Comparison of ENCODE assay signal across 19 cellular contexts in genomic region chr1:32192220-32192948, GRCh38. TPM values are rescaled to one million over a fixed set of nuclear protein-coding genes. Genes with fewer than 3 reads are reported as not detected.
A peak's percentile ranks its signal among the peaks of the same experiment; 100 is the strongest.
DNase-seq lines count a peak whose midpoint lies in the region; ATAC-seq, FAIRE-seq and TF ChIP-seq lines count a peak whose summit lies in the region.
"Had no signal": no experiment of that assay in that cellular context is flagged by ENCODE, and none has a peak within 500 bp of the region (broad histone marks: within the 10 kb centered on the region; RNA-seq: fewer than 3 reads in every experiment).

No MANE protein-coding gene starts in this region.

- TF ChIP-seq RAD21 in HepG2 (CRISPR knock-in tag; IDR thresholded peaks at IDR 0.05) = no peak

- H3K4me3 ChIP-seq in HepG2 (replicated peaks in 1 of 3; ENCODE audit: insufficient read depth in 1 of 3, low read depth in 2 of 3, low read length in 3 of 3) = no peak overlapping the region
- H3K4me3 ChIP-seq in right lobe of liver = no peak overlapping the region
- no peak overlapping the region for H3K4me3 ChIP-seq in CD8-positive, alpha-beta memory T cell (ENCODE audit: low read length)
- H3K4me3 ChIP-seq: BLaER1 treated with 17β-estradiol and CSF1 and Interleukin-3, amounts not matched to agents 10 nM and 100 nM; GM23248 had no signal

- TF ChIP-seq POLR2A in HepG2 (IDR thresholded peaks at IDR 0.05; ENCODE audit: insufficient read depth in 1 of 2, low read depth in 2 of 2, low read length in 2 of 2) = no peak
- no peak for TF ChIP-seq POLR2A in right lobe of liver (IDR thresholded peaks at IDR 0.05)

- H3K9me3 ChIP-seq in HepG2 (ENCODE audit: low read length) = no peaks in the 10 kb centered on the region
- H3K9me3 ChIP-seq in right lobe of liver = no peaks in the 10 kb centered on the region
- H3K9me3 ChIP-seq in CD8-positive, alpha-beta memory T cell (ENCODE audit: low read length) = no peaks in the 10 kb centered on the region
- H3K9me3 ChIP-seq: BLaER1 treated with 17β-estradiol and CSF1 and Interleukin-3, amounts not matched to agents 10 nM and 100 nM had no signal

- no peak for FAIRE-seq in HepG2 (lab: Jason Lieb, UNC)
- FAIRE-seq: GM18507 had no signal

- H3K9me3 Mint-ChIP-seq in chondrocyte (ENCODE audit: low read depth) (no peaks in the 10 kb centered on the region), progenitor cell of endocrine pancreas (ENCODE audit: low read depth) (no peaks in the 10 kb centered on the region)
- no peaks in the 10 kb centered on the region for H3K9me3 Mint-ChIP-seq in CD8-positive, alpha-beta memory T cell
- H3K9me3 Mint-ChIP-seq: CD4-positive, CD25-positive, alpha-beta regulatory T cell; H9 had no signal

- no peak for DNase-seq in HepG2 (ENCODE audit: low spot score)
- DNase-seq in right lobe of liver = no peak
- DNase-seq in chondrocyte (ENCODE audit: low spot score) = no peak
- peak; percentile 79 for DNase-seq in posterior vena cava (ENCODE audit: low spot score)
- DNase-seq in progenitor cell of endocrine pancreas (ENCODE audit: low spot score, unreplicated experiment) = no peak
- no peak for DNase-seq in CD8-positive, alpha-beta memory T cell
- DNase-seq: ACHN; Calu3; CD4-positive, CD25-positive, alpha-beta regulatory T cell; DMS 273 treated with DMSO at 0.1 percent for 48 hours; GM23248; H9; IMR-90; KG1 had no signal

- peaks cover 2% of the 10 kb centered on the region for H3K79me2 ChIP-seq in HepG2 (ENCODE audit: insufficient read depth, low read length)

- WGBS in HepG2 (ENCODE audit: low lambda C conversion rate) = 99% methylated on average over 8 of the region's 8 CpGs
- WGBS in right lobe of liver (ENCODE audit: insufficient coverage, low coverage, low lambda C conversion rate, missing lambda C conversion rate) = 71% methylated on average over 4 of the region's 8 CpGs

- no TSS peak for BruUV-seq in HepG2 (replicated peaks; lab: Mats Ljungman, UMichigan)

- CTCF ChIA-PET in HepG2 (lab: Yijun Ruan, JAX; ENCODE audit: low intra/inter-chr PET ratio, low total read pairs) = no interaction called here
- CTCF ChIA-PET in CD8-positive, alpha-beta memory T cell (lab: Charles Lee) = interaction anchor here (1.2 to 1.4 kb wide), 2 partner anchors 9 to 98 kb away, joined by 4 read pairs; no protein-coding TSS in a partner anchor

- no peak for TF ChIP-seq EP300 in HepG2 (IDR thresholded peaks at IDR 0.05; ENCODE audit: low read depth in 2 of 2, low read length in 2 of 2)
- TF ChIP-seq EP300 in HepG2 (CRISPR knock-in tag; IDR thresholded peaks at IDR 0.05; ENCODE audit: borderline replicate concordance) = no peak

- in situ Hi-C loops in HepG2 (cut with HindIII; ENCODE audit: extremely low pct_ligation_motif_present, low pct_unique_long_range_greater_than_20kb) = no loop called here

- peak overlapping the region; percentile 71 for H3K27ac Mint-ChIP-seq in chondrocyte (ENCODE audit: unreplicated experiment)
- H3K27ac Mint-ChIP-seq in progenitor cell of endocrine pancreas = no peak overlapping the region
- H3K27ac Mint-ChIP-seq in CD8-positive, alpha-beta memory T cell = peak overlapping the region in 2 of 8 donors; percentile 4 to 88

- no peak overlapping the region for H3K27ac ChIP-seq in HepG2 (ENCODE audit: extremely low read length, insufficient read depth, low read length)
- no peak overlapping the region for H3K27ac ChIP-seq in right lobe of liver
- no peak overlapping the region for H3K27ac ChIP-seq in CD8-positive, alpha-beta memory T cell (ENCODE audit: low read depth, low read length)
- H3K27ac ChIP-seq: BLaER1 treated with 17β-estradiol and CSF1 and Interleukin-3, amounts not matched to agents 10 nM and 100 nM; GM23248 had no signal

- no peaks in the 10 kb centered on the region for H4K20me1 ChIP-seq in HepG2 (ENCODE audit: insufficient read depth, low read length)

- H3K4me3 Mint-ChIP-seq in chondrocyte (ENCODE audit: unreplicated experiment) = no peak overlapping the region
- H3K4me3 Mint-ChIP-seq in progenitor cell of endocrine pancreas (ENCODE audit: low read depth) = no peak overlapping the region
- no peak overlapping the region for H3K4me3 Mint-ChIP-seq in CD8-positive, alpha-beta memory T cell
- H3K4me3 Mint-ChIP-seq: CD4-positive, CD25-positive, alpha-beta regulatory T cell; H9 had no signal

- no peak overlapping the region for H2AFZ ChIP-seq in HepG2 (ENCODE audit: low read length)
- H2AFZ ChIP-seq: GM23248 had no signal

- H3K27me3 Mint-ChIP-seq in chondrocyte (ENCODE audit: low read depth) (no peaks in the 10 kb centered on the region), progenitor cell of endocrine pancreas (no peaks in the 10 kb centered on the region)
- H3K27me3 Mint-ChIP-seq in CD8-positive, alpha-beta memory T cell = no peaks in the 10 kb centered on the region
- H3K27me3 Mint-ChIP-seq: CD4-positive, CD25-positive, alpha-beta regulatory T cell had no signal

- no peak overlapping the region for H3K4me2 ChIP-seq in HepG2 (ENCODE audit: low read depth, low read length)
- H3K4me2 ChIP-seq: BLaER1 treated with 17β-estradiol and CSF1 and Interleukin-3, amounts not matched to agents 10 nM and 100 nM had no signal

- peaks cover 64% of the 10 kb centered on the region for H3K36me3 Mint-ChIP-seq in chondrocyte (ENCODE audit: low read depth)
- H3K36me3 Mint-ChIP-seq in progenitor cell of endocrine pancreas (ENCODE audit: insufficient read depth) = peaks cover 29% of the 10 kb centered on the region
- peaks cover 22 to 93% (median 43%) of the 10 kb centered on the region in 3 donors for H3K36me3 Mint-ChIP-seq in CD8-positive, alpha-beta memory T cell

- intact Hi-C loops in HepG2 (cut with micrococcal nuclease; ENCODE audit: unreplicated experiment) (no loop called here), right lobe of liver (cut with DNase I) (no loop called here), posterior vena cava (cut with DNase I) (no loop called here)

- ATAC-seq in HepG2 (no peak), right lobe of liver (no peak), GM21619 (IDR thresholded peaks at IDR 0.05; ENCODE audit: unreplicated experiment) (no peak)

- H3K4me1 ChIP-seq in HepG2 (ENCODE audit: insufficient read depth, low read length) = no peaks in the 10 kb centered on the region
- no peaks in the 10 kb centered on the region for H3K4me1 ChIP-seq in right lobe of liver
- H3K4me1 ChIP-seq in CD8-positive, alpha-beta memory T cell (ENCODE audit: insufficient read depth, low read length) = peaks cover 28% of the 10 kb centered on the region

- TF ChIP-seq CTCF in HepG2 (CRISPR knock-in tag; IDR thresholded peaks at IDR 0.05) (no peak), right lobe of liver (IDR thresholded peaks at IDR 0.05) (no peak), chondrocyte (IDR thresholded peaks at IDR 0.05) (no peak), progenitor cell of endocrine pancreas (IDR thresholded peaks at IDR 0.05; ENCODE audit: unreplicated experiment) (no peak)

- no peak overlapping the region for H3K9ac ChIP-seq in HepG2 (ENCODE audit: insufficient read depth, low read depth, low read length)
- H3K9ac ChIP-seq: BLaER1 treated with 17β-estradiol and CSF1 and Interleukin-3, amounts not matched to agents 10 nM and 100 nM; GM23248 had no signal

- POLR2A ChIA-PET in HepG2 (lab: Yijun Ruan, JAX) = interaction anchor here (0.8 to 1.6 kb wide), 4 partner anchors 8 to 13 kb away, joined by 3 to 4 read pairs (median 4); partner anchors contain the start of genes CCDC28B, IQCC and TXLNA
- POLR2A ChIA-PET in CD8-positive, alpha-beta memory T cell (lab: Charles Lee) = no interaction called here

- H3K36me3 ChIP-seq in HepG2 (replicated peaks in 1 of 2; ENCODE audit: control insufficient read depth in 1 of 2, insufficient read depth in 2 of 2, low read length in 2 of 2) (peaks cover 59 to 96% of the 10 kb centered on the region in 2 experiments), right lobe of liver (peaks cover 38 to 96% (median 68%) of the 10 kb centered on the region in 4 donors)
- H3K36me3 ChIP-seq in CD8-positive, alpha-beta memory T cell (ENCODE audit: insufficient read depth, low read length) = peaks cover 71% of the 10 kb centered on the region

- H3K4me1 Mint-ChIP-seq in chondrocyte (ENCODE audit: low read depth) (peaks cover 11% of the 10 kb centered on the region), progenitor cell of endocrine pancreas (ENCODE audit: low read depth) (no peaks in the 10 kb centered on the region)
- peaks cover 35 to 43% (median 37%) of the 10 kb centered on the region in 3 donors for H3K4me1 Mint-ChIP-seq in CD8-positive, alpha-beta memory T cell

- H3K27me3 ChIP-seq in HepG2 (ENCODE audit: control insufficient read depth in 1 of 2, insufficient read depth in 2 of 2, low read length in 2 of 2) (no peaks in the 10 kb centered on the region), right lobe of liver (no peaks in the 10 kb centered on the region)
- no peaks in the 10 kb centered on the region for H3K27me3 ChIP-seq in CD8-positive, alpha-beta memory T cell (ENCODE audit: insufficient read depth, low read length, poor library complexity, severe bottlenecking)
- H3K27me3 ChIP-seq: BLaER1 treated with 17β-estradiol and CSF1 and Interleukin-3, amounts not matched to agents 10 nM and 100 nM had no signal

RNA-seq across cellular contexts. Expression of gene CCDC28B, which starts 8.0 kb away (rescaled TPM):
- total RNA-seq in HepG2 (2016; rRNA removed; fragmentation: Illumina TruSeq; extraction: Trizol) (2.8 and 3.5 TPM in 2 replicates), right lobe of liver (1 to 10 TPM in 2 of 6 experiments, under 1 TPM in 4; 0.56 to 1.3 (median 0.68) TPM), chondrocyte (29.7 to 32.9 TPM (median 30.7 TPM) in 3 replicates), posterior vena cava (1 to 10 TPM; 7.5 to 8.3 TPM), progenitor cell of endocrine pancreas (15.5 and 16.5 TPM in 2 replicates)
- 0.53 and 1.1 TPM in 2 replicates for total RNA-seq in HepG2 (2016; cell fraction: cytosol; rRNA removed; fragmentation: Illumina TruSeq; extraction: Trizol; ENCODE audit: low read depth)
- total RNA-seq in HepG2 (2016; cell fraction: insoluble cytoplasmic fraction; rRNA removed; fragmentation: Illumina TruSeq; extraction: Trizol) = 3.1 and 3.8 TPM in 2 replicates
- 1.3 and 1.9 TPM in 2 replicates for total RNA-seq in HepG2 (2016; cell fraction: membrane; rRNA removed; fragmentation: Illumina TruSeq; extraction: Trizol)
- total RNA-seq in HepG2 (2016; cell fraction: nucleus; rRNA removed; fragmentation: Illumina TruSeq; extraction: Trizol) = 0.75 and 0.81 TPM in 2 replicates
- 2.6 TPM in 2 replicates for polyA plus RNA-seq in HepG2 (2011; rRNA removed)
- 1.9 and 2.6 TPM in 2 replicates for polyA plus RNA-seq in HepG2 (2011; cell fraction: cytosol; rRNA removed)
- polyA plus RNA-seq in HepG2 (2011; cell fraction: nucleus; rRNA removed) = 4.6 and 5.6 TPM in 2 replicates
- 3.4 and 4.3 TPM in 2 replicates for polyA plus RNA-seq in HepG2 (2012)
- 0.87 and 1.5 TPM in 2 replicates for polyA plus RNA-seq in HepG2 (2016; cell fraction: cytosol; fragmentation: Illumina TruSeq; extraction: Trizol; ENCODE audit: low read depth)
- 1.5 and 1.7 TPM in 2 replicates for polyA plus RNA-seq in HepG2 (2016; cell fraction: insoluble cytoplasmic fraction; fragmentation: Illumina TruSeq; extraction: Trizol; ENCODE audit: low read depth)
- polyA plus RNA-seq in HepG2 (2016; cell fraction: membrane; fragmentation: Illumina TruSeq; extraction: Trizol; ENCODE audit: low read depth) = 0.65 and 0.95 TPM in 2 replicates
- polyA plus RNA-seq in HepG2 (2016; cell fraction: nucleus; fragmentation: Illumina TruSeq; extraction: Trizol; ENCODE audit: insufficient read depth, low read depth) = 1.8 and 2.3 TPM in 2 replicates
- 0.26 and 2.1 TPM in 2 replicates for polyA minus RNA-seq in HepG2 (2011; rRNA and poly(A)+ RNA removed; ENCODE audit: low replicate concordance)
- polyA minus RNA-seq in HepG2 (2011; cell fraction: cytosol; rRNA and poly(A)+ RNA removed) = 0.89 and 1.9 TPM in 2 replicates
- polyA minus RNA-seq in HepG2 (2011; cell fraction: nucleus; rRNA and poly(A)+ RNA removed) = 0.75 and 1.0 TPM in 2 replicates
- 10 to 100 TPM; 20.6 to 21.0 TPM for total RNA-seq in CD8-positive, alpha-beta memory T cell
- 14.7 TPM for polyA plus RNA-seq in CD8-positive, alpha-beta memory T cell

RNA-seq across cellular contexts. Expression of gene TXLNA, which starts 12.9 kb away (rescaled TPM):
- total RNA-seq in HepG2 (2016; rRNA removed; fragmentation: Illumina TruSeq; extraction: Trizol) (67.8 and 70.7 TPM in 2 replicates), right lobe of liver (10 to 100 TPM; 26.0 to 39.6 (median 33.5) TPM), chondrocyte (78.3 to 86.7 TPM (median 84.3 TPM) in 3 replicates), posterior vena cava (10 to 100 TPM; 44.8 to 45.3 TPM), progenitor cell of endocrine pancreas (55.2 and 55.6 TPM in 2 replicates)
- 4.6 and 5.6 TPM in 2 replicates for total RNA-seq in HepG2 (2016; cell fraction: cytosol; rRNA removed; fragmentation: Illumina TruSeq; extraction: Trizol; ENCODE audit: low read depth)
- total RNA-seq in HepG2 (2016; cell fraction: insoluble cytoplasmic fraction; rRNA removed; fragmentation: Illumina TruSeq; extraction: Trizol) = 62.2 and 69.2 TPM in 2 replicates
- 18.3 and 20.1 TPM in 2 replicates for total RNA-seq in HepG2 (2016; cell fraction: membrane; rRNA removed; fragmentation: Illumina TruSeq; extraction: Trizol)
- total RNA-seq in HepG2 (2016; cell fraction: nucleus; rRNA removed; fragmentation: Illumina TruSeq; extraction: Trizol) = 43.1 and 47.6 TPM in 2 replicates
- 29.6 and 35.3 TPM in 2 replicates for polyA plus RNA-seq in HepG2 (2011; rRNA removed)
- polyA plus RNA-seq in HepG2 (2011; cell fraction: cytosol; rRNA removed) = 24.4 and 26.4 TPM in 2 replicates
- polyA plus RNA-seq in HepG2 (2011; cell fraction: nucleus; rRNA removed) = 61.7 and 67.4 TPM in 2 replicates
- polyA plus RNA-seq in HepG2 (2012) = 17.6 and 25.1 TPM in 2 replicates
- polyA plus RNA-seq in HepG2 (2016; cell fraction: cytosol; fragmentation: Illumina TruSeq; extraction: Trizol; ENCODE audit: low read depth) = 1.8 and 2.5 TPM in 2 replicates
- polyA plus RNA-seq in HepG2 (2016; cell fraction: insoluble cytoplasmic fraction; fragmentation: Illumina TruSeq; extraction: Trizol; ENCODE audit: low read depth) = 31.0 and 40.7 TPM in 2 replicates
- polyA plus RNA-seq in HepG2 (2016; cell fraction: membrane; fragmentation: Illumina TruSeq; extraction: Trizol; ENCODE audit: low read depth) = 6.7 and 7.2 TPM in 2 replicates
- 57.5 and 57.8 TPM in 2 replicates for polyA plus RNA-seq in HepG2 (2016; cell fraction: nucleus; fragmentation: Illumina TruSeq; extraction: Trizol; ENCODE audit: insufficient read depth, low read depth)
- polyA minus RNA-seq in HepG2 (2011; rRNA and poly(A)+ RNA removed; ENCODE audit: low replicate concordance) = 48.5 and 59.2 TPM in 2 replicates
- polyA minus RNA-seq in HepG2 (2011; cell fraction: cytosol; rRNA and poly(A)+ RNA removed) = 21.2 and 22.2 TPM in 2 replicates
- 18.9 and 23.6 TPM in 2 replicates for polyA minus RNA-seq in HepG2 (2011; cell fraction: nucleus; rRNA and poly(A)+ RNA removed)
- 10 to 100 TPM; 99.0 to 99.9 TPM for total RNA-seq in CD8-positive, alpha-beta memory T cell
- polyA plus RNA-seq in CD8-positive, alpha-beta memory T cell = 31.2 TPM

RNA-seq across cellular contexts. Expression of gene IQCC, which starts 13.1 kb away (rescaled TPM):
- total RNA-seq in HepG2 (2016; rRNA removed; fragmentation: Illumina TruSeq; extraction: Trizol) (2.3 and 3.0 TPM in 2 replicates), right lobe of liver (under 1 TPM; 0.27 to 0.87 (median 0.41) TPM), chondrocyte (1.5 to 3.3 TPM (median 2.0 TPM) in 3 replicates), posterior vena cava (1 to 10 TPM in 1 of 2 donors, under 1 TPM in 1; 0.33 to 1.1 TPM), progenitor cell of endocrine pancreas (5.1 and 5.6 TPM in 2 replicates)
- total RNA-seq in HepG2 (2016; cell fraction: cytosol; rRNA removed; fragmentation: Illumina TruSeq; extraction: Trizol; ENCODE audit: low read depth) = 0.62 and 0.71 TPM in 2 replicates
- total RNA-seq in HepG2 (2016; cell fraction: insoluble cytoplasmic fraction; rRNA removed; fragmentation: Illumina TruSeq; extraction: Trizol) = 3.2 TPM in 2 replicates
- 1.4 and 1.7 TPM in 2 replicates for total RNA-seq in HepG2 (2016; cell fraction: membrane; rRNA removed; fragmentation: Illumina TruSeq; extraction: Trizol)
- total RNA-seq in HepG2 (2016; cell fraction: nucleus; rRNA removed; fragmentation: Illumina TruSeq; extraction: Trizol) = 2.2 and 3.1 TPM in 2 replicates
- 1.5 and 1.7 TPM in 2 replicates for polyA plus RNA-seq in HepG2 (2011; rRNA removed)
- 1.4 and 1.5 TPM in 2 replicates for polyA plus RNA-seq in HepG2 (2011; cell fraction: cytosol; rRNA removed)
- 1.5 and 2.0 TPM in 2 replicates for polyA plus RNA-seq in HepG2 (2011; cell fraction: nucleus; rRNA removed)
- 0.89 and 1.6 TPM in 2 replicates for polyA plus RNA-seq in HepG2 (2012)
- polyA plus RNA-seq in HepG2 (2016; cell fraction: cytosol; fragmentation: Illumina TruSeq; extraction: Trizol; ENCODE audit: low read depth) = 0.54 and 0.60 TPM in 2 replicates
- 3.2 TPM in 2 replicates for polyA plus RNA-seq in HepG2 (2016; cell fraction: insoluble cytoplasmic fraction; fragmentation: Illumina TruSeq; extraction: Trizol; ENCODE audit: low read depth)
- 0.99 and 1.1 TPM in 2 replicates for polyA plus RNA-seq in HepG2 (2016; cell fraction: membrane; fragmentation: Illumina TruSeq; extraction: Trizol; ENCODE audit: low read depth)
- 5.3 and 6.6 TPM in 2 replicates for polyA plus RNA-seq in HepG2 (2016; cell fraction: nucleus; fragmentation: Illumina TruSeq; extraction: Trizol; ENCODE audit: insufficient read depth, low read depth)
- polyA minus RNA-seq in HepG2 (2011; rRNA and poly(A)+ RNA removed; ENCODE audit: low replicate concordance) = 1.5 and 5.0 TPM in 2 replicates
- 0.53 and 0.69 TPM in 2 replicates for polyA minus RNA-seq in HepG2 (2011; cell fraction: cytosol; rRNA and poly(A)+ RNA removed)
- 1.7 and 1.9 TPM in 2 replicates for polyA minus RNA-seq in HepG2 (2011; cell fraction: nucleus; rRNA and poly(A)+ RNA removed)
- 1 to 10 TPM; 5.6 to 5.7 TPM for total RNA-seq in CD8-positive, alpha-beta memory T cell
- polyA plus RNA-seq in CD8-positive, alpha-beta memory T cell = 1.6 TPM

RNA-seq across cellular contexts. Expression of gene DCDC2B, which starts 16.5 kb away (rescaled TPM):
- not detected in 2 replicates for total RNA-seq in HepG2 (2016; rRNA removed; fragmentation: Illumina TruSeq; extraction: Trizol)
- not detected in 2 replicates for total RNA-seq in HepG2 (2016; cell fraction: cytosol; rRNA removed; fragmentation: Illumina TruSeq; extraction: Trizol; ENCODE audit: low read depth)
- not detected in 2 replicates for total RNA-seq in HepG2 (2016; cell fraction: insoluble cytoplasmic fraction; rRNA removed; fragmentation: Illumina TruSeq; extraction: Trizol)
- not detected in 2 replicates for total RNA-seq in HepG2 (2016; cell fraction: membrane; rRNA removed; fragmentation: Illumina TruSeq; extraction: Trizol)
- total RNA-seq in HepG2 (2016; cell fraction: nucleus; rRNA removed; fragmentation: Illumina TruSeq; extraction: Trizol) = not detected in 2 replicates
- not detected in 2 replicates for polyA plus RNA-seq in HepG2 (2011; rRNA removed)
- not detected in 2 replicates for polyA plus RNA-seq in HepG2 (2011; cell fraction: cytosol; rRNA removed)
- polyA plus RNA-seq in HepG2 (2011; cell fraction: nucleus; rRNA removed) = not detected in 2 replicates
- 0.09 and 0.12 TPM in 2 replicates for polyA plus RNA-seq in HepG2 (2012)
- not detected in 2 replicates for polyA plus RNA-seq in HepG2 (2016; cell fraction: cytosol; fragmentation: Illumina TruSeq; extraction: Trizol; ENCODE audit: low read depth)
- not detected in 2 replicates for polyA plus RNA-seq in HepG2 (2016; cell fraction: insoluble cytoplasmic fraction; fragmentation: Illumina TruSeq; extraction: Trizol; ENCODE audit: low read depth)
- not detected in 2 replicates for polyA plus RNA-seq in HepG2 (2016; cell fraction: membrane; fragmentation: Illumina TruSeq; extraction: Trizol; ENCODE audit: low read depth)
- not detected in 2 replicates for polyA plus RNA-seq in HepG2 (2016; cell fraction: nucleus; fragmentation: Illumina TruSeq; extraction: Trizol; ENCODE audit: insufficient read depth, low read depth)
- polyA minus RNA-seq in HepG2 (2011; rRNA and poly(A)+ RNA removed; ENCODE audit: low replicate concordance) = 0.12 TPM in 1 of 2 replicates, not detected in the other
- polyA minus RNA-seq in HepG2 (2011; cell fraction: cytosol; rRNA and poly(A)+ RNA removed) = not detected in 2 replicates
- not detected in 2 replicates for polyA minus RNA-seq in HepG2 (2011; cell fraction: nucleus; rRNA and poly(A)+ RNA removed)
- total RNA-seq in right lobe of liver = not detected
- not detected in 3 replicates for total RNA-seq in chondrocyte
- total RNA-seq in posterior vena cava = not detected
- not detected in 2 replicates for total RNA-seq in progenitor cell of endocrine pancreas
- total RNA-seq in CD8-positive, alpha-beta memory T cell = under 1 TPM in 1 of 2 experiments, not detected in 1; 0.11 TPM
- 0.13 TPM for polyA plus RNA-seq in CD8-positive, alpha-beta memory T cell
- total RNA-seq: A172; Calu3; CD4-positive, CD25-positive, alpha-beta regulatory T cell; Daoy; GM23248; H9; IMR-90 had no signal
- polyA plus RNA-seq: IMR-90 had no signal

RNA-seq across cellular contexts. Expression of gene TMEM234, which starts 29.8 kb away (rescaled TPM):
- total RNA-seq in HepG2 (2016; rRNA removed; fragmentation: Illumina TruSeq; extraction: Trizol) = 4.2 and 9.0 TPM in 2 replicates
- 5.8 and 6.9 TPM in 2 replicates for total RNA-seq in HepG2 (2016; cell fraction: cytosol; rRNA removed; fragmentation: Illumina TruSeq; extraction: Trizol; ENCODE audit: low read depth)
- total RNA-seq in HepG2 (2016; cell fraction: insoluble cytoplasmic fraction; rRNA removed; fragmentation: Illumina TruSeq; extraction: Trizol) = 3.5 and 8.7 TPM in 2 replicates
- total RNA-seq in HepG2 (2016; cell fraction: membrane; rRNA removed; fragmentation: Illumina TruSeq; extraction: Trizol) = 5.1 and 5.2 TPM in 2 replicates
- total RNA-seq in HepG2 (2016; cell fraction: nucleus; rRNA removed; fragmentation: Illumina TruSeq; extraction: Trizol) = 11.7 and 11.9 TPM in 2 replicates
- polyA plus RNA-seq in HepG2 (2011; rRNA removed) = 6.1 and 6.8 TPM in 2 replicates
- polyA plus RNA-seq in HepG2 (2011; cell fraction: cytosol; rRNA removed) = 3.9 and 4.6 TPM in 2 replicates
- polyA plus RNA-seq in HepG2 (2011; cell fraction: nucleus; rRNA removed) = 23.3 and 24.8 TPM in 2 replicates
- polyA plus RNA-seq in HepG2 (2012) = 4.1 and 4.7 TPM in 2 replicates
- polyA plus RNA-seq in HepG2 (2016; cell fraction: cytosol; fragmentation: Illumina TruSeq; extraction: Trizol; ENCODE audit: low read depth) = 3.2 TPM in 2 replicates
- polyA plus RNA-seq in HepG2 (2016; cell fraction: insoluble cytoplasmic fraction; fragmentation: Illumina TruSeq; extraction: Trizol; ENCODE audit: low read depth) = 3.8 and 4.7 TPM in 2 replicates
- 2.9 and 3.0 TPM in 2 replicates for polyA plus RNA-seq in HepG2 (2016; cell fraction: membrane; fragmentation: Illumina TruSeq; extraction: Trizol; ENCODE audit: low read depth)
- polyA plus RNA-seq in HepG2 (2016; cell fraction: nucleus; fragmentation: Illumina TruSeq; extraction: Trizol; ENCODE audit: insufficient read depth, low read depth) = 14.3 and 14.8 TPM in 2 replicates
- 21.3 and 41.3 TPM in 2 replicates for polyA minus RNA-seq in HepG2 (2011; rRNA and poly(A)+ RNA removed; ENCODE audit: low replicate concordance)
- polyA minus RNA-seq in HepG2 (2011; cell fraction: cytosol; rRNA and poly(A)+ RNA removed) = 1.7 and 3.0 TPM in 2 replicates
- 24.1 and 26.1 TPM in 2 replicates for polyA minus RNA-seq in HepG2 (2011; cell fraction: nucleus; rRNA and poly(A)+ RNA removed)
- 1 to 10 TPM; 3.4 to 7.2 (median 5.9) TPM for total RNA-seq in right lobe of liver
- total RNA-seq in chondrocyte = 20.8 to 23.9 TPM (median 22.8 TPM) in 3 replicates
- total RNA-seq in posterior vena cava = 10 to 100 TPM; 12.7 to 15.9 TPM
- total RNA-seq in progenitor cell of endocrine pancreas = 43.2 and 49.2 TPM in 2 replicates
- 10 to 100 TPM; 10.9 to 12.2 TPM for total RNA-seq in CD8-positive, alpha-beta memory T cell
- 6.5 TPM for polyA plus RNA-seq in CD8-positive, alpha-beta memory T cell
